10 cellular contexts compared by ENCODE assay signal in the genomic region with DNA sequence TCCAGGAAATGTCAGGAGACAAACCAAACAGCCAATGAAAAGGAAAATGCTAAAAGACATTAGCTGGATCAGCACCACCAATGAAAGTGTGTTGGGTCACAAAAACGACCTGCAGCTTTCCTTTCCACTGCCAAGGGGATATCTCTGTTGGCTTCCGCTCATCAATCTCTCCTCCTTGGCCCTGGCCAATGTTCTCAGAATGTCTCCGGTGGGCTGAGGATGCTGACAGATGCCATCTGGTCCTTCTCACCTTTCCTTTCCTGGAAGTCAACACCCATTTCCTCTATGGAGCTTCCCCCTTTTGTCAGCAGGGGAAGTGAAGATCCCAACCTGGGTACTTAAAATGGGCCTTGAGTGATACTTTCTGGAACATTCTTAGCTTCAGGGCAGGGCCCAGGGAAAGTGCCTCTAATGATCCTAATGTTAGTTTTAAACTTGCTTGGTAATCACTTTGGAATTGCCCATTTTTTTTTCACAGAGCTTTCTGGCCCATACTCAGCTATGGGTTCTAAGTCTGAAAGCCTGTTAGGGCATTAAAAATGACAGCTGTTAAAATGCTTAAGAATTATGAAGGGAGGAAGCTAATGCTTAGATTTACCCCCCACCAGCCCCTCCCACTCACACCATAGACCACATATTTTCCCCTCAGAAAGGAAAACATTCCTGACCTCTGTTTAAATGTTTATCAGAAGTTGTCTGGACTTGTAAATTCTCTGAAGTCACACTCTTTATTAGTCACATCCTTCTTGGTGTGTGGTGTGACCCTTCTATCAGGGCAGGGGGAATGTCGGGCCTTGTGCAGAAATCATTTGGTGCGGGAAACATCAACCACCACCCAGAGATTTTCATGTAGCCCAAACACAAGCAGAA. TPM values are rescaled to one million over a fixed set of nuclear protein-coding genes. Genes with fewer than 3 reads are reported as not detected.
DNase-seq lines count a peak whose midpoint lies in the region; TF ChIP-seq lines count a peak whose summit lies in the region.
"Had no signal": no experiment of that assay in that cellular context is flagged by ENCODE, and none has a peak within 500 bp of the region (broad histone marks: within the 10 kb centered on the region; RNA-seq: fewer than 3 reads in every experiment).

No MANE protein-coding gene starts in this region.

- intact Hi-C loops in PC-9 (cut with micrococcal nuclease; ENCODE audit: unreplicated experiment), result no loop called here

- H3K36me3 ChIP-seq in PC-9 (ENCODE audit: low read depth), result no peaks in the 10 kb centered on the region

- POLR2A ChIA-PET in PC-9 (lab: Charles Lee; ENCODE audit: unreplicated experiment), result interaction anchor here (0.5 to 1.0 kb wide), 5 partner anchors 17 to 104 kb away, joined by 3 to 7 read pairs (median 3); a partner anchor contains a TSS

- H3F3A ChIP-seq in PC-9 (ENCODE audit: insufficient read depth, low read depth), result no peaks in the 10 kb centered on the region

- H4K20me1 ChIP-seq in PC-9 (ENCODE audit: insufficient read depth), result no peaks in the 10 kb centered on the region

- peaks cover 11% of the 10 kb centered on the region; the same call in 1 of the 2 replicates for H3K4me1 ChIP-seq in PC-9 (replicated peaks; ENCODE audit: insufficient read depth)

- H3K4me2 ChIP-seq in PC-9, result peak overlapping the region; percentile 23; the same call in 1 of the 2 replicates

- H3K4me3 ChIP-seq in PC-9 (no peak overlapping the region), epithelial cell of esophagus (ENCODE audit: low read length) (no peak overlapping the region)

- peak overlapping the region; percentile 39 for H3K27ac ChIP-seq in PC-9

- TSS peak; percentile 53 for BruUV-seq in PC-9 (replicated peaks; lab: Mats Ljungman, UMichigan)

- TF ChIP-seq CTCF in PC-9 (conservative IDR thresholded peaks at IDR 0.05), result no peak
- TF ChIP-seq CTCF in epithelial cell of esophagus (IDR thresholded peaks at IDR 0.05; ENCODE audit: insufficient read depth, low read depth, low read length, missing control alignments), result no peak

- CTCF ChIA-PET in PC-9 (lab: Charles Lee), result interaction anchor here (0.5 kb wide), 1 partner anchor 42 kb away, joined by 12 read pairs; no protein-coding TSS in a partner anchor

- no peaks in the 10 kb centered on the region for H3K27me3 ChIP-seq in PC-9 (ENCODE audit: insufficient read depth, low read depth)

- H3K9me3 ChIP-seq in PC-9 (ENCODE audit: insufficient read depth, low read depth), result no peaks in the 10 kb centered on the region

- DNase-seq in A172 (ENCODE audit: low spot score) (peak; percentile 94), PC-9 (peak in 1 of 2 experiments; percentile 47), epithelial cell of esophagus (ENCODE audit: low read depth) (peak; percentile 91), myocyte (ENCODE audit: low read depth) (peak; percentile 69), NCI-H345 treated with DMSO at 0.1 percent for 48 hours (lab: John Stamatoyannopoulos, UW; ENCODE audit: unreplicated experiment) (no peak), NCI-H345 (lab: John Stamatoyannopoulos, UW) (no peak), DMS114 treated with DMSO at 0.1 percent for 48 hours (lab: John Stamatoyannopoulos, UW; ENCODE audit: unreplicated experiment) (no peak), T-helper 9 cell (no peak)
- DNase-seq: activated naive CD4-positive, alpha-beta T cell had no signal

- H3K9me2 ChIP-seq in PC-9 (ENCODE audit: insufficient read depth), result no peaks in the 10 kb centered on the region

- H3K79me2 ChIP-seq in PC-9 (ENCODE audit: low read depth), result no peaks in the 10 kb centered on the region

- H2AFZ ChIP-seq in PC-9, result no peak overlapping the region

RNA-seq across cellular contexts. Expression of a gene that starts 29.2 kb away (rescaled TPM):
- 287 and 293 TPM in 2 replicates for total RNA-seq in A172 (2014; rRNA removed; shearing (Covaris generic))
- 127 and 151 TPM in 2 replicates for total RNA-seq in PC-9 (2021)
- 172 and 244 TPM in 2 replicates for total RNA-seq in myocyte
- 1,368 TPM for polyA plus RNA-seq in myocyte (2012)
- total RNA-seq: B cell had no signal

Comparison
In these comparisons a context has a peak if more than half of its experiments do, and no peak if none do; other contexts are left out.
1. DNase-seq: peak in A172 (single experiment), epithelial cell of esophagus (single experiment) and myocyte (single experiment); none in NCI-H345 treated with DMSO at 0.1 percent for 48 hours (single experiment), NCI-H345 (single experiment), DMS114 treated with DMSO at 0.1 percent for 48 hours (single experiment) and T-helper 9 cell (single experiment).